In genomic region chr3:48685603-48686511, GRCh38 we compare ENCODE assay signal across 8 cellular contexts. TPM values are rescaled to one million over a fixed set of nuclear protein-coding genes. Genes with fewer than 3 reads are reported as not detected.
DNase-seq lines count a peak whose midpoint lies in the region; ATAC-seq and TF ChIP-seq lines count a peak whose summit lies in the region.

TSS of gene NCKIPSD (minus strand) at chr3:48685915. CDS start at chr3:48685807, 108 bp downstream.

- 0% methylated on average over 70 to 97 of the region's 97 CpGs for WGBS in adipose tissue, 3 donors
- WGBS in heart right ventricle, 2 donors = 1% methylated on average over 86 to 97 of the region's 97 CpGs

- intact Hi-C loops in heart right ventricle (cut with DNase I) = loop anchor here in 5 of 10 donors (1.0 to 10.0 kb wide), 5 partner anchors 51 to 221 kb away; partner anchors contain the start of gene SLC26A6 (in 2 of the 5)

- no peaks in the 10 kb centered on the region for H3K27me3 Mint-ChIP-seq in progenitor cell of endocrine pancreas

- H3K4me3 ChIP-seq in heart right ventricle = peak within 1 kb of the TSS; percentile 63 to 99 (median 92)

- no peaks in the 10 kb centered on the region for H3K9me3 ChIP-seq in heart right ventricle

- peak within 1 kb of the TSS; percentile 83 for H3K4me3 Mint-ChIP-seq in progenitor cell of endocrine pancreas (ENCODE audit: low read depth)

- H3K4me1 Mint-ChIP-seq in progenitor cell of endocrine pancreas (ENCODE audit: low read depth) = peaks cover 20% of the 10 kb centered on the region

- no peak within 1 kb of the TSS for H3K27ac ChIP-seq in adipose tissue (ENCODE audit: low read depth, low read length)
- H3K27ac ChIP-seq in heart right ventricle = peak within 1 kb of the TSS; percentile 77 to 91 (median 86)

- H3K4me1 ChIP-seq in heart right ventricle = peaks cover 16 to 44% (median 34%) of the 10 kb centered on the region in 9 donors

- no peaks in the 10 kb centered on the region for H3K27me3 ChIP-seq in heart right ventricle

- peak; percentile 91 for TF ChIP-seq CTCF in GM12874 (IDR thresholded peaks at IDR 0.05; ENCODE audit: insufficient read depth, low read depth, low read length)
- peak; percentile 71 to 95 (median 84) for TF ChIP-seq CTCF in heart right ventricle (IDR thresholded peaks at IDR 0.05)
- peak; percentile 77 for TF ChIP-seq CTCF in progenitor cell of endocrine pancreas (IDR thresholded peaks at IDR 0.05; ENCODE audit: unreplicated experiment)

- peak; percentile 77 for ATAC-seq in HG02571 (IDR thresholded peaks at IDR 0.05; ENCODE audit: unreplicated experiment)
- ATAC-seq in heart right ventricle = peak; percentile 85 to 97 (median 93)

- H3K36me3 Mint-ChIP-seq in progenitor cell of endocrine pancreas (ENCODE audit: insufficient read depth) = peaks cover 17% of the 10 kb centered on the region

- DNase-seq in NCI-H1048 (lab: John Stamatoyannopoulos, UW) (peak; percentile 79), T-helper 1 cell (peak; percentile 81 to 90 (median 88)), heart right ventricle (peak; percentile 87 to 94), progenitor cell of endocrine pancreas (ENCODE audit: low spot score, unreplicated experiment) (peak; percentile 84), ureter (ENCODE audit: low spot score) (peak; percentile 90)

- peak within 1 kb of the TSS; percentile 88 for H3K27ac Mint-ChIP-seq in progenitor cell of endocrine pancreas

- H3K9me3 Mint-ChIP-seq in progenitor cell of endocrine pancreas (ENCODE audit: low read depth) = no peaks in the 10 kb centered on the region

- H3K36me3 ChIP-seq in heart right ventricle = peaks cover 0 to 59% (median 50%) of the 10 kb centered on the region in 9 donors

RNA-seq across cellular contexts. Expression of gene NCKIPSD, which starts in this region (rescaled TPM):
- polyA plus RNA-seq in adipose tissue (10 to 100 TPM in 2 of 3 donors, 1 to 10 TPM in 1; 9.2 to 13.9 (median 13.5) TPM), heart right ventricle (10 to 100 TPM; 13.0 to 14.3 TPM)
- total RNA-seq in heart right ventricle (10 to 100 TPM in 9 of 10 donors, 1 to 10 TPM in 1; 9.4 to 21.1 (median 15.1) TPM), progenitor cell of endocrine pancreas (29.8 and 32.0 TPM in 2 replicates), ureter (21.6 TPM)
